8 cellular contexts compared by ENCODE assay signal in the genomic region with DNA sequence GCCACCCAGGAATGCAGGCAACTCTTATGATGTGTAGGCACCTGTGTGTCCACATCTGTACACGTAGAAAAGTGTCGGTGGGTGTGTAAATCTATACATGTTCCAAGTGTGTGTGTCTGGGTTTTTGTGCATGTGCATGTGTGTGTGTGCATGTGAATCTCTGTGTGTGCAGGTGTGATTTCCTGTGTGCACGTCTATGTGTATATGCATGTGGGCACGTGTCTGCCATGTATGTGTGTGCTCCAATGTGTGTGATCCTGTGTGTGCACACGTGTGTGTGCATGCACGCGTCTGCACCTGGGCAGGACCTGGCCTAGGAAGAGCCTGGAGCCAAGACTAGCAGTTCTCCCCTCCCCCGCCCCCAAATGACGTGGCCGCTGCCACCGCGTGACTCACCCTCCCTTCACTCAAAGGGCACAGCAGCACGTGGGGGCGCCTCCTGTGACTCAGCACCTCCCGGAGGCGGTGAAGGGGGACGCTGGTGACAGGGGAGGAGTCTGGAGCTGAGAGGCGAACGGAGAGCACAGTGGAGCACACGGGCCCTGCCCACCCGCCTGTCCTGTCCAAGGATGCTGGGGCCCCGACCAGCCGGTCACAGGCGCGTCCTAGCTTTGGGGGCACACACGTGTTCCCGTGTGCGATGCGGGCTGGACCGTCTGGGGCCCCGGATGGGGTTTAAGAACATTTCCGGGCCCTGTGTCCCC. TPM values are rescaled to one million over a fixed set of nuclear protein-coding genes. Genes with fewer than 3 reads are reported as not detected.
DNase-seq lines count a peak whose midpoint lies in the region; ATAC-seq and TF ChIP-seq lines count a peak whose summit lies in the region.

No MANE protein-coding gene starts in this region.

- in situ Hi-C loops in KBM-7 (cut with MboI; ENCODE audit: low pct_unique_long_range_greater_than_20kb, low sequenced_read_pairs): no loop called here

- H3K9me3 ChIP-seq in osteoblast (ENCODE audit: low read depth, low read length): no peaks in the 10 kb centered on the region

- H3K4me2 ChIP-seq in osteoblast (ENCODE audit: insufficient read depth, low read length): peak overlapping the region; percentile 80

- ATAC-seq in GM21529 (IDR thresholded peaks at IDR 0.05; ENCODE audit: unreplicated experiment) (peak; percentile 65), SK-N-SH treated with all-trans-retinoic acid at 6 μM for 48 hours (peak; percentile 87)
- ATAC-seq in activated naive CD4-positive, alpha-beta T cell treated with anti-CD3 and anti-CD28 coated beads, Interleukin-2, amount 50 U/mL, for 72 hours: peak; percentile 75 to 89

- H3K27ac ChIP-seq in osteoblast (ENCODE audit: low read depth, low read length) (peak overlapping the region; percentile 40), temporal lobe (ENCODE audit: low read depth, low read length) (peak overlapping the region; percentile 82)

- peak; percentile 74 for DNase-seq in DMS79 treated with DMSO at 0.1 percent for 48 hours (lab: John Stamatoyannopoulos, UW)
- DNase-seq in KBM-7: peak; percentile 98
- peak; percentile 90 to 96 for DNase-seq in activated naive CD4-positive, alpha-beta T cell treated with anti-CD3 and anti-CD28 coated beads, Interleukin-2, amount 50 U/mL, for 72 hours (ENCODE audit: low spot score in 2 of 2)
- peak; percentile 88 to 99 (median 94) for DNase-seq in head of caudate nucleus
- DNase-seq in osteoblast (ENCODE audit: insufficient read length, low spot score, missing footprints): peak; percentile 100

- intact Hi-C loops in head of caudate nucleus (cut with DNase I): no loop called here

- H3K27me3 ChIP-seq in osteoblast (ENCODE audit: insufficient read depth, low read length): no peaks in the 10 kb centered on the region

- peaks cover 20% of the 10 kb centered on the region for H3K4me1 ChIP-seq in osteoblast (ENCODE audit: insufficient read depth, low read length)

- TF ChIP-seq CTCF in osteoblast (IDR thresholded peaks at IDR 0.05; ENCODE audit: extremely low read depth, low read depth, low read length): no peak

- H3K36me3 Mint-ChIP-seq in activated naive CD4-positive, alpha-beta T cell treated with anti-CD3 and anti-CD28 coated beads, Interleukin-2, amount 50 U/mL, for 72 hours: no peaks in the 10 kb centered on the region

- H4K20me1 ChIP-seq in osteoblast (ENCODE audit: insufficient read depth, low read length): no peaks in the 10 kb centered on the region

- peak overlapping the region; percentile 54 for H2AFZ ChIP-seq in osteoblast (ENCODE audit: low read length)

- peak overlapping the region; percentile 72 for H3K4me3 ChIP-seq in osteoblast (ENCODE audit: insufficient read depth, low read length)

- H3K27ac Mint-ChIP-seq in activated naive CD4-positive, alpha-beta T cell treated with anti-CD3 and anti-CD28 coated beads, Interleukin-2, amount 50 U/mL, for 72 hours: peak overlapping the region; percentile 90 to 97

- no peaks in the 10 kb centered on the region for H3K36me3 ChIP-seq in osteoblast (ENCODE audit: insufficient read depth, low read length)

- peaks cover 0 to 4% of the 10 kb centered on the region in 2 donors for H3K9me3 Mint-ChIP-seq in activated naive CD4-positive, alpha-beta T cell treated with anti-CD3 and anti-CD28 coated beads, Interleukin-2, amount 50 U/mL, for 72 hours

- H3K79me2 ChIP-seq in osteoblast (ENCODE audit: insufficient read depth, low read length): peaks cover 3% of the 10 kb centered on the region

TF ChIP-seq in SK-N-SH treated with all-trans-retinoic acid at 6 μM for 48 hours, 23 proteins besides CTCF, POLR2A, EP300 and RAD21:
- TF ChIP-seq TOX (CRISPR knock-in tag; IDR thresholded peaks at IDR 0.05; ENCODE audit: borderline replicate concordance): no peak
- no peak for TF ChIP-seq ISL1 (CRISPR knock-in tag; IDR thresholded peaks at IDR 0.05)
- no peak for TF ChIP-seq TCF4 (CRISPR knock-in tag; IDR thresholded peaks at IDR 0.05; ENCODE audit: borderline replicate concordance)
- no peak for TF ChIP-seq BACH2 (CRISPR knock-in tag; IDR thresholded peaks at IDR 0.05; ENCODE audit: borderline replicate concordance)
- TF ChIP-seq, protein P1, sequence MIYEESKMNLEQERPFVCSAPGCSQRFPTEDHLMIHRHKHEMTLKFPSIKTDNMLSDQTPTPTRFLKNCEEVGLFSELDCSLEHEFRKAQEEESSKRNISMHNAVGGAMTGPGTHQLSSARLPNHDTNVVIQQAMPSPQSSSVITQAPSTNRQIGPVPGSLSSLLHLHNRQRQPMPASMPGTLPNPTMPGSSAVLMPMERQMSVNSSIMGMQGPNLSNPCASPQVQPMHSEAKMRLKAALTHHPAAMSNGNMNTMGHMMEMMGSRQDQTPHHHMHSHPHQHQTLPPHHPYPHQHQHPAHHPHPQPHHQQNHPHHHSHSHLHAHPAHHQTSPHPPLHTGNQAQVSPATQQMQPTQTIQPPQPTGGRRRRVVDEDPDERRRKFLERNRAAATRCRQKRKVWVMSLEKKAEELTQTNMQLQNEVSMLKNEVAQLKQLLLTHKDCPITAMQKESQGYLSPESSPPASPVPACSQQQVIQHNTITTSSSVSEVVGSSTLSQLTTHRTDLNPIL (CRISPR knock-in tag; IDR thresholded peaks at IDR 0.05; ENCODE audit: low read depth): no peak
- no peak for TF ChIP-seq ZNF8 (CRISPR knock-in tag; IDR thresholded peaks at IDR 0.05)
- TF ChIP-seq RARB (CRISPR knock-in tag; IDR thresholded peaks at IDR 0.05): no peak
- no peak for TF ChIP-seq POU6F1 (CRISPR knock-in tag; IDR thresholded peaks at IDR 0.05; ENCODE audit: borderline replicate concordance, low read depth)
- no peak for TF ChIP-seq ZFP3 (CRISPR knock-in tag; IDR thresholded peaks at IDR 0.05)
- TF ChIP-seq ZNF565 (CRISPR knock-in tag; conservative IDR thresholded peaks at IDR 0.05; ENCODE audit: low read depth): no peak
- TF ChIP-seq OSR1 (CRISPR knock-in tag; IDR thresholded peaks at IDR 0.05): no peak
- no peak for TF ChIP-seq ZC3H10 (CRISPR knock-in tag; IDR thresholded peaks at IDR 0.05)
- no peak for TF ChIP-seq ZNF70 (CRISPR knock-in tag; IDR thresholded peaks at IDR 0.05)
- no peak for TF ChIP-seq PATZ1 (CRISPR knock-in tag; IDR thresholded peaks at IDR 0.05; ENCODE audit: borderline replicate concordance)
- no peak for TF ChIP-seq SNAI2 (CRISPR knock-in tag; IDR thresholded peaks at IDR 0.05)
- no peak for TF ChIP-seq PPARA (CRISPR knock-in tag; IDR thresholded peaks at IDR 0.05; ENCODE audit: borderline replicate concordance)

RNA-seq across cellular contexts. Expression of gene PIM3, which starts 10.1 kb away (rescaled TPM):
- 100 to 1,000 TPM in 1 of 2 donors, 10 to 100 TPM in 1; 77.2 to 522 TPM for total RNA-seq in activated naive CD4-positive, alpha-beta T cell treated with anti-CD3 and anti-CD28 coated beads, Interleukin-2, amount 50 U/mL, for 72 hours
- 14.4 and 19.9 TPM in 2 replicates for total RNA-seq in osteoblast
- 8.9 TPM for total RNA-seq in temporal lobe

RNA-seq across cellular contexts. Expression of gene IL17REL, which starts 41.9 kb away (rescaled TPM):
- total RNA-seq in activated naive CD4-positive, alpha-beta T cell treated with anti-CD3 and anti-CD28 coated beads, Interleukin-2, amount 50 U/mL, for 72 hours: under 1 TPM; 0.11 to 0.12 TPM
- total RNA-seq in osteoblast: not detected in 2 replicates
- 0.25 TPM for total RNA-seq in temporal lobe

RNA-seq across cellular contexts. Expression of gene CRELD2, which starts 52.2 kb away (rescaled TPM):
- total RNA-seq in activated naive CD4-positive, alpha-beta T cell treated with anti-CD3 and anti-CD28 coated beads, Interleukin-2, amount 50 U/mL, for 72 hours: 10 to 100 TPM; 19.1 to 31.0 TPM
- total RNA-seq in osteoblast (28.0 and 31.1 TPM in 2 replicates), temporal lobe (8.6 TPM)

RNA-seq across cellular contexts. Expression of gene ALG12, which starts 52.4 kb away (rescaled TPM):
- total RNA-seq in activated naive CD4-positive, alpha-beta T cell treated with anti-CD3 and anti-CD28 coated beads, Interleukin-2, amount 50 U/mL, for 72 hours: 10 to 100 TPM; 14.8 to 15.3 TPM
- 18.8 and 20.0 TPM in 2 replicates for total RNA-seq in osteoblast
- 5.4 TPM for total RNA-seq in temporal lobe

Comparison
In these comparisons a context has a peak if more than half of its experiments do, and no peak if none do; other contexts are left out.
1. Peak in every context shown above with its lines: DNase-seq, ATAC-seq, H3K4me3 ChIP-seq and H3K27ac ChIP-seq.